In genomic region chr14:104094709-104095425, GRCh38 we compare ENCODE assay signal across 8 cellular contexts. TPM values are rescaled to one million over a fixed set of nuclear protein-coding genes. Genes with fewer than 3 reads are reported as not detected.
A peak's percentile ranks its signal among the peaks of the same experiment; 100 is the strongest.
DNase-seq lines count a peak whose midpoint lies in the region; ATAC-seq and TF ChIP-seq lines count a peak whose summit lies in the region.

No MANE protein-coding gene starts in this region.

- POLR2A ChIA-PET in BJ (lab: Charles Lee) = no interaction called here

- TF ChIP-seq CTCF in BJ (IDR thresholded peaks at IDR 0.05; ENCODE audit: insufficient read depth, low read depth, low read length) (peak; percentile 90), HFF-Myc (IDR thresholded peaks at IDR 0.05; ENCODE audit: low read depth, low read length, missing control alignments) (peak; percentile 76), progenitor cell of endocrine pancreas (IDR thresholded peaks at IDR 0.05; ENCODE audit: unreplicated experiment) (peak; percentile 99)

- ATAC-seq in HG02970 (IDR thresholded peaks at IDR 0.05; ENCODE audit: low FRiP score, unreplicated experiment) (no peak), HG02678 (IDR thresholded peaks at IDR 0.05; ENCODE audit: unreplicated experiment) (no peak)

- no peaks in the 10 kb centered on the region for H3K36me3 Mint-ChIP-seq in progenitor cell of endocrine pancreas (ENCODE audit: insufficient read depth)

- CTCF ChIA-PET in BJ (lab: Yijun Ruan, JAX) = interaction anchor here (0.7 to 3.8 kb wide), 7 partner anchors 9 to 546 kb away, joined by 3 to 31 read pairs (median 4); no protein-coding TSS in a partner anchor

- no peaks in the 10 kb centered on the region for H3K27me3 ChIP-seq in BJ (ENCODE audit: control insufficient read depth, insufficient read depth, low read length)

- H3K4me3 ChIP-seq in BJ (ENCODE audit: low read depth, low read length) (no peak overlapping the region), HFF-Myc (replicated peaks; ENCODE audit: low read depth, low read length) (no peak overlapping the region)

- no peaks in the 10 kb centered on the region for H3K36me3 ChIP-seq in BJ (ENCODE audit: control insufficient read depth, insufficient read depth, low read length)

- peaks cover 3% of the 10 kb centered on the region for H3K4me1 Mint-ChIP-seq in progenitor cell of endocrine pancreas (ENCODE audit: low read depth)

- peaks cover 11% of the 10 kb centered on the region for H3K27me3 Mint-ChIP-seq in progenitor cell of endocrine pancreas

- no peak for DNase-seq in BJ (ENCODE audit: low read depth)
- DNase-seq in HFF-Myc (ENCODE audit: extremely low read depth, low read depth) = no peak
- DNase-seq in RKO (ENCODE audit: low spot score) = peak; percentile 25
- DNase-seq in activated gamma-delta T cell (lab: John Stamatoyannopoulos, UW) = peak; percentile 47
- DNase-seq in germinal center (ENCODE audit: low spot score) = peak; percentile 68
- DNase-seq in progenitor cell of endocrine pancreas (ENCODE audit: low spot score, unreplicated experiment) = peak; percentile 91

- H3K27ac Mint-ChIP-seq in progenitor cell of endocrine pancreas = no peak overlapping the region

- no peak overlapping the region for H3K4me3 Mint-ChIP-seq in progenitor cell of endocrine pancreas (ENCODE audit: low read depth)

- no peaks in the 10 kb centered on the region for H3K9me3 Mint-ChIP-seq in progenitor cell of endocrine pancreas (ENCODE audit: low read depth)

RNA-seq across cellular contexts. Expression of gene ASPG, which starts 9.4 kb away (rescaled TPM):
- 0.07 and 0.12 TPM in 2 replicates for polyA plus RNA-seq in BJ (2011; rRNA removed)
- polyA minus RNA-seq in BJ (2011; rRNA and poly(A)+ RNA removed) = not detected in 2 replicates
- total RNA-seq in progenitor cell of endocrine pancreas = not detected in 2 replicates

RNA-seq across cellular contexts. Expression of gene KIF26A, which starts 43.5 kb away (rescaled TPM):
- 0.06 and 0.10 TPM in 2 replicates for polyA plus RNA-seq in BJ (2011; rRNA removed)
- 0.05 TPM in 2 replicates for polyA minus RNA-seq in BJ (2011; rRNA and poly(A)+ RNA removed)
- 7.0 and 7.4 TPM in 2 replicates for total RNA-seq in progenitor cell of endocrine pancreas

Comparison
In these comparisons a context has a peak if more than half of its experiments do, and no peak if none do; other contexts are left out.
1. DNase-seq: peak in RKO (single experiment), activated gamma-delta T cell (single experiment), germinal center (single experiment) and progenitor cell of endocrine pancreas (single experiment); none in BJ (single experiment) and HFF-Myc (single experiment).
2. Peak in every context shown above with its lines, with median percentiles within 50 percentile points of each other: CTCF ChIP-seq.